10 cellular contexts compared by ENCODE assay signal in genomic region chr15:79962921-79963320, GRCh38. TPM values are rescaled to one million over a fixed set of nuclear protein-coding genes. Genes with fewer than 3 reads are reported as not detected.
A peak's percentile ranks its signal among the peaks of the same experiment; 100 is the strongest.
DNase-seq lines count a peak whose midpoint lies in the region; ATAC-seq lines count a peak whose summit lies in the region.
"Not testable (repeated sequence)": the region's sequence is repeated elsewhere in the genome, so short reads cannot be mapped to it uniquely, and the experiment has no call there.
"Had no signal": no experiment of that assay in that cellular context is flagged by ENCODE, and none has a peak within 500 bp of the region (broad histone marks: within the 10 kb centered on the region; RNA-seq: fewer than 3 reads in every experiment).

No MANE protein-coding gene starts in this region.

- CTCF ChIA-PET in activated CD4-positive, alpha-beta memory T cell treated with anti-CD3 and anti-CD28 coated beads for 36 hours (lab: Charles Lee); activated naive CD4-positive, alpha-beta T cell treated with anti-CD3 and anti-CD28 coated beads for 36 hours (lab: Charles Lee): not testable (repeated sequence)

- H3K9me3 Mint-ChIP-seq in IgD-negative memory B cell; activated CD4-positive, alpha-beta memory T cell treated with anti-CD3 and anti-CD28 coated beads for 36 hours; activated T-cell treated with anti-CD3 and anti-CD28 coated beads, Interleukin-2, amount 50 U/mL, for 4 hours; activated naive CD4-positive, alpha-beta T cell treated with anti-CD3 and anti-CD28 coated beads for 36 hours; activated naive CD8-positive, alpha-beta T cell (ENCODE audit: low read depth); central memory CD8-positive, alpha-beta T cell; stimulated activated effector memory CD8-positive, alpha-beta T cell treated with anti-CD3 and anti-CD28 coated beads, Interleukin-12 subunit alpha, Interleukin-12 subunit beta, amount 100 ng/mL, for 72 hours; stimulated activated naive CD8-positive, alpha-beta T cell treated with anti-CD3 and anti-CD28 coated beads, Interleukin-15, Interleukin-2, amounts not matched to agents 100 ng/mL and 50 ng/mL, for 24 hours: not testable (repeated sequence)

- not testable (repeated sequence) for ATAC-seq in activated T-cell treated with anti-CD3 and anti-CD28 coated beads, Interleukin-2, amount 50 U/mL, for 4 hours; central memory CD8-positive, alpha-beta T cell (replicated peaks; ENCODE audit: extremely low read depth, poor library complexity, severe bottlenecking); stimulated activated effector memory CD8-positive, alpha-beta T cell treated with anti-CD3 and anti-CD28 coated beads, Interleukin-12 subunit alpha, Interleukin-12 subunit beta, amount 100 ng/mL, for 72 hours

- intact Hi-C loops in activated CD4-positive, alpha-beta memory T cell treated with anti-CD3 and anti-CD28 coated beads for 36 hours (cut with micrococcal nuclease); activated naive CD4-positive, alpha-beta T cell treated with anti-CD3 and anti-CD28 coated beads for 36 hours (cut with micrococcal nuclease): not testable (repeated sequence)

- peak overlapping the region in 2 of 4 donors; percentile 30 to 48 for H3K4me3 Mint-ChIP-seq in IgD-negative memory B cell
- not testable (repeated sequence) for H3K4me3 Mint-ChIP-seq in activated CD4-positive, alpha-beta memory T cell treated with anti-CD3 and anti-CD28 coated beads for 36 hours; activated naive CD4-positive, alpha-beta T cell treated with anti-CD3 and anti-CD28 coated beads for 36 hours; central memory CD8-positive, alpha-beta T cell
- H3K4me3 Mint-ChIP-seq in activated T-cell treated with anti-CD3 and anti-CD28 coated beads, Interleukin-2, amount 50 U/mL, for 4 hours: peak overlapping the region; percentile 45
- peak overlapping the region; percentile 38 for H3K4me3 Mint-ChIP-seq in activated naive CD8-positive, alpha-beta T cell
- peak overlapping the region; percentile 7 for H3K4me3 Mint-ChIP-seq in stimulated activated effector memory CD8-positive, alpha-beta T cell treated with anti-CD3 and anti-CD28 coated beads, Interleukin-12 subunit alpha, Interleukin-12 subunit beta, amount 100 ng/mL, for 72 hours
- peak overlapping the region; percentile 47 for H3K4me3 Mint-ChIP-seq in stimulated activated naive CD8-positive, alpha-beta T cell treated with anti-CD3 and anti-CD28 coated beads, Interleukin-15, Interleukin-2, amounts not matched to agents 100 ng/mL and 50 ng/mL, for 24 hours

- H3K4me1 Mint-ChIP-seq in IgD-negative memory B cell: peaks cover 35 to 41% (median 39%) of the 10 kb centered on the region in 3 donors
- peaks cover 62% of the 10 kb centered on the region for H3K4me1 Mint-ChIP-seq in activated CD4-positive, alpha-beta memory T cell treated with anti-CD3 and anti-CD28 coated beads for 36 hours (ENCODE audit: low read depth)
- peaks cover 47% of the 10 kb centered on the region for H3K4me1 Mint-ChIP-seq in activated T-cell treated with anti-CD3 and anti-CD28 coated beads, Interleukin-2, amount 50 U/mL, for 4 hours (ENCODE audit: low read depth)
- H3K4me1 Mint-ChIP-seq in activated naive CD4-positive, alpha-beta T cell treated with anti-CD3 and anti-CD28 coated beads for 36 hours (ENCODE audit: low read depth): peaks cover 53% of the 10 kb centered on the region
- peaks cover 52% of the 10 kb centered on the region for H3K4me1 Mint-ChIP-seq in activated naive CD8-positive, alpha-beta T cell (ENCODE audit: low read depth)
- peaks cover 41% of the 10 kb centered on the region for H3K4me1 Mint-ChIP-seq in central memory CD8-positive, alpha-beta T cell
- peaks cover 39% of the 10 kb centered on the region for H3K4me1 Mint-ChIP-seq in stimulated activated effector memory CD8-positive, alpha-beta T cell treated with anti-CD3 and anti-CD28 coated beads, Interleukin-12 subunit alpha, Interleukin-12 subunit beta, amount 100 ng/mL, for 72 hours
- H3K4me1 Mint-ChIP-seq in stimulated activated naive CD8-positive, alpha-beta T cell treated with anti-CD3 and anti-CD28 coated beads, Interleukin-15, Interleukin-2, amounts not matched to agents 100 ng/mL and 50 ng/mL, for 24 hours (ENCODE audit: low read depth): peaks cover 79% of the 10 kb centered on the region

- not testable (repeated sequence) for DNase-seq in activated CD4-positive, alpha-beta memory T cell treated with anti-CD3 and anti-CD28 coated beads for 36 hours; activated T-cell treated with anti-CD3 and anti-CD28 coated beads, Interleukin-2, amount 50 U/mL, for 4 hours; activated naive CD4-positive, alpha-beta T cell treated with anti-CD3 and anti-CD28 coated beads for 36 hours; central memory CD8-positive, alpha-beta T cell (ENCODE audit: low spot score in 2 of 2); stimulated activated effector memory CD8-positive, alpha-beta T cell treated with anti-CD3 and anti-CD28 coated beads, Interleukin-12 subunit alpha, Interleukin-12 subunit beta, amount 100 ng/mL, for 72 hours (ENCODE audit: low spot score in 2 of 2)

- H3K36me3 Mint-ChIP-seq in IgD-negative memory B cell: peaks cover 11% of the 10 kb centered on the region
- H3K36me3 Mint-ChIP-seq in activated CD4-positive, alpha-beta memory T cell treated with anti-CD3 and anti-CD28 coated beads for 36 hours: peaks cover 45% of the 10 kb centered on the region
- H3K36me3 Mint-ChIP-seq in activated T-cell treated with anti-CD3 and anti-CD28 coated beads, Interleukin-2, amount 50 U/mL, for 4 hours (ENCODE audit: insufficient read depth): peaks cover 37% of the 10 kb centered on the region
- peaks cover 56% of the 10 kb centered on the region for H3K36me3 Mint-ChIP-seq in activated naive CD4-positive, alpha-beta T cell treated with anti-CD3 and anti-CD28 coated beads for 36 hours (ENCODE audit: low read depth)
- peaks cover 34% of the 10 kb centered on the region for H3K36me3 Mint-ChIP-seq in activated naive CD8-positive, alpha-beta T cell
- H3K36me3 Mint-ChIP-seq in central memory CD8-positive, alpha-beta T cell (ENCODE audit: insufficient read depth): not testable (repeated sequence)
- peaks cover 76% of the 10 kb centered on the region for H3K36me3 Mint-ChIP-seq in stimulated activated effector memory CD8-positive, alpha-beta T cell treated with anti-CD3 and anti-CD28 coated beads, Interleukin-12 subunit alpha, Interleukin-12 subunit beta, amount 100 ng/mL, for 72 hours
- H3K36me3 Mint-ChIP-seq in stimulated activated naive CD8-positive, alpha-beta T cell treated with anti-CD3 and anti-CD28 coated beads, Interleukin-15, Interleukin-2, amounts not matched to agents 100 ng/mL and 50 ng/mL, for 24 hours (ENCODE audit: low read depth): peaks cover 70% of the 10 kb centered on the region

- H3K27ac Mint-ChIP-seq in IgD-negative memory B cell: peak overlapping the region; percentile 67 to 94 (median 85)
- peak overlapping the region; percentile 47 for H3K27ac Mint-ChIP-seq in activated CD4-positive, alpha-beta memory T cell treated with anti-CD3 and anti-CD28 coated beads for 36 hours
- peak overlapping the region; percentile 78 for H3K27ac Mint-ChIP-seq in activated naive CD4-positive, alpha-beta T cell treated with anti-CD3 and anti-CD28 coated beads for 36 hours
- not testable (repeated sequence) for H3K27ac Mint-ChIP-seq in activated naive CD8-positive, alpha-beta T cell
- H3K27ac Mint-ChIP-seq in central memory CD8-positive, alpha-beta T cell (ENCODE audit: low read depth): peak overlapping the region; percentile 74
- H3K27ac Mint-ChIP-seq in stimulated activated effector memory CD8-positive, alpha-beta T cell treated with anti-CD3 and anti-CD28 coated beads, Interleukin-12 subunit alpha, Interleukin-12 subunit beta, amount 100 ng/mL, for 72 hours: peak overlapping the region; percentile 81
- peak overlapping the region; percentile 76 for H3K27ac Mint-ChIP-seq in stimulated activated naive CD8-positive, alpha-beta T cell treated with anti-CD3 and anti-CD28 coated beads, Interleukin-15, Interleukin-2, amounts not matched to agents 100 ng/mL and 50 ng/mL, for 24 hours

- not testable (repeated sequence) for H3K27me3 Mint-ChIP-seq in IgD-negative memory B cell; activated CD4-positive, alpha-beta memory T cell treated with anti-CD3 and anti-CD28 coated beads for 36 hours; activated T-cell treated with anti-CD3 and anti-CD28 coated beads, Interleukin-2, amount 50 U/mL, for 4 hours (ENCODE audit: low read depth); activated naive CD4-positive, alpha-beta T cell treated with anti-CD3 and anti-CD28 coated beads for 36 hours (ENCODE audit: low read depth); activated naive CD8-positive, alpha-beta T cell; central memory CD8-positive, alpha-beta T cell; stimulated activated naive CD8-positive, alpha-beta T cell treated with anti-CD3 and anti-CD28 coated beads, Interleukin-15, Interleukin-2, amounts not matched to agents 100 ng/mL and 50 ng/mL, for 24 hours

- POLR2A ChIA-PET in activated CD4-positive, alpha-beta memory T cell treated with anti-CD3 and anti-CD28 coated beads for 36 hours (lab: Charles Lee): not testable (repeated sequence)

RNA-seq across cellular contexts. Expression of gene BCL2A1, which starts 8.1 kb away (rescaled TPM):
- polyA plus RNA-seq in IgD-negative memory B cell: 75.8 TPM
- total RNA-seq in activated CD4-positive, alpha-beta memory T cell treated with anti-CD3 and anti-CD28 coated beads for 36 hours: 100 to 1,000 TPM; 110 to 111 TPM
- 100 to 1,000 TPM; 274 to 308 (median 298) TPM for total RNA-seq in activated T-cell treated with anti-CD3 and anti-CD28 coated beads, Interleukin-2, amount 50 U/mL, for 4 hours
- 10 to 100 TPM; 79.1 to 88.7 TPM for total RNA-seq in activated naive CD4-positive, alpha-beta T cell treated with anti-CD3 and anti-CD28 coated beads for 36 hours
- total RNA-seq: Calu3, G401 had no signal
